1 cellular context compared by ENCODE assay signal in the genomic region with DNA sequence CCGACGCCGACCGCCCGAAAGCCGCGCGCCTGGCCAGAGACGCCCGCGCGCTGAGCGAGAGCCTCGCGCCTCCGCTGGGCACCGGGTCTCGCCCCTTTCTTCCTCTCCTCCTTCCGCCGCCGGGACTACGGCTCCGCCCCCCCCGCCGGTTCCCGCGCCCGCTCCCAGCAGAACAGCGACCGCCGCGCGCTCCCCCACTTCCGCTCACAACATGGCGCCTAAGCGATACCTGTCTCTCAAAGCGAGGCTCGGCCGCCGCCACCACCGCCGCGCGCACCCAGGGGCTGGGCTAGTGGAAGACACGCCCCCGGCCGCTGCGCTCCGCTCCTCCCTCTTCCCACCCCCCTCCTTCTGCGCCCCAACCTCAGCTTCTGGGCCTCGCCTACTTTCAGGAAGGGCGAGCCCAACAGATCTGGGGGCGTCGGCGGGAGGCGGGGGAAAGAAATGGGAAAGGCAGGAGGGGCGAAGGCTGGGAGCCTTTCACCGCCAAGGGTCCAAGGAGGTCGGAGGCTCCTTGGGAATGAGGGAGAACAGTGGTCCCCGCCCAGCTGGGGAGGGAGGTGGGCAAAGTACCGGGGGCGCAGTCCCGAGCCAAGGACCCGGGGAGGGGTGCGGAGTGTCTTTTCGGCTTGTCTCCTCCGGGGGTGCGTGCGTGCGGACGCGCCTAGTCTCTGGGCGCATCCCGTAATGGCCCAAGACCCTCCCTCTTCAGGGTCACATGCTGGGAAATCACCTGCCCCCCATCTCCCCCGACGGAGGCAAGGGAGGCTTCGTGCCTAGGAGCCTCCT.
A peak's percentile ranks its signal among the peaks of the same experiment; 100 is the strongest.
TF ChIP-seq lines count a peak whose summit lies in the region.

A gene (minus strand): TSS at position 100 of the 789 bp plus-strand sequence. CDS start 277 bp downstream, outside the sequence.

TF ChIP-seq in HepG2, 621 proteins besides CTCF, POLR2A, EP300 and RAD21 (continued from another document and continues in another):
- TF ChIP-seq, protein P1, sequence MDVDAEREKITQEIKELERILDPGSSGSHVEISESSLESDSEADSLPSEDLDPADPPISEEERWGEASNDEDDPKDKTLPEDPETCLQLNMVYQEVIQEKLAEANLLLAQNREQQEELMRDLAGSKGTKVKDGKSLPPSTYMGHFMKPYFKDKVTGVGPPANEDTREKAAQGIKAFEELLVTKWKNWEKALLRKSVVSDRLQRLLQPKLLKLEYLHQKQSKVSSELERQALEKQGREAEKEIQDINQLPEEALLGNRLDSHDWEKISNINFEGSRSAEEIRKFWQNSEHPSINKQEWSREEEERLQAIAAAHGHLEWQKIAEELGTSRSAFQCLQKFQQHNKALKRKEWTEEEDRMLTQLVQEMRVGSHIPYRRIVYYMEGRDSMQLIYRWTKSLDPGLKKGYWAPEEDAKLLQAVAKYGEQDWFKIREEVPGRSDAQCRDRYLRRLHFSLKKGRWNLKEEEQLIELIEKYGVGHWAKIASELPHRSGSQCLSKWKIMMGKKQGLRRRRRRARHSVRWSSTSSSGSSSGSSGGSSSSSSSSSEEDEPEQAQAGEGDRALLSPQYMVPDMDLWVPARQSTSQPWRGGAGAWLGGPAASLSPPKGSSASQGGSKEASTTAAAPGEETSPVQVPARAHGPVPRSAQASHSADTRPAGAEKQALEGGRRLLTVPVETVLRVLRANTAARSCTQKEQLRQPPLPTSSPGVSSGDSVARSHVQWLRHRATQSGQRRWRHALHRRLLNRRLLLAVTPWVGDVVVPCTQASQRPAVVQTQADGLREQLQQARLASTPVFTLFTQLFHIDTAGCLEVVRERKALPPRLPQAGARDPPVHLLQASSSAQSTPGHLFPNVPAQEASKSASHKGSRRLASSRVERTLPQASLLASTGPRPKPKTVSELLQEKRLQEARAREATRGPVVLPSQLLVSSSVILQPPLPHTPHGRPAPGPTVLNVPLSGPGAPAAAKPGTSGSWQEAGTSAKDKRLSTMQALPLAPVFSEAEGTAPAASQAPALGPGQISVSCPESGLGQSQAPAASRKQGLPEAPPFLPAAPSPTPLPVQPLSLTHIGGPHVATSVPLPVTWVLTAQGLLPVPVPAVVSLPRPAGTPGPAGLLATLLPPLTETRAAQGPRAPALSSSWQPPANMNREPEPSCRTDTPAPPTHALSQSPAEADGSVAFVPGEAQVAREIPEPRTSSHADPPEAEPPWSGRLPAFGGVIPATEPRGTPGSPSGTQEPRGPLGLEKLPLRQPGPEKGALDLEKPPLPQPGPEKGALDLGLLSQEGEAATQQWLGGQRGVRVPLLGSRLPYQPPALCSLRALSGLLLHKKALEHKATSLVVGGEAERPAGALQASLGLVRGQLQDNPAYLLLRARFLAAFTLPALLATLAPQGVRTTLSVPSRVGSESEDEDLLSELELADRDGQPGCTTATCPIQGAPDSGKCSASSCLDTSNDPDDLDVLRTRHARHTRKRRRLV (CRISPR knock-in tag; IDR thresholded peaks at IDR 0.05), result no peak
- TF ChIP-seq NBN (conservative IDR thresholded peaks at IDR 0.05), result no peak
- TF ChIP-seq, protein P2, sequence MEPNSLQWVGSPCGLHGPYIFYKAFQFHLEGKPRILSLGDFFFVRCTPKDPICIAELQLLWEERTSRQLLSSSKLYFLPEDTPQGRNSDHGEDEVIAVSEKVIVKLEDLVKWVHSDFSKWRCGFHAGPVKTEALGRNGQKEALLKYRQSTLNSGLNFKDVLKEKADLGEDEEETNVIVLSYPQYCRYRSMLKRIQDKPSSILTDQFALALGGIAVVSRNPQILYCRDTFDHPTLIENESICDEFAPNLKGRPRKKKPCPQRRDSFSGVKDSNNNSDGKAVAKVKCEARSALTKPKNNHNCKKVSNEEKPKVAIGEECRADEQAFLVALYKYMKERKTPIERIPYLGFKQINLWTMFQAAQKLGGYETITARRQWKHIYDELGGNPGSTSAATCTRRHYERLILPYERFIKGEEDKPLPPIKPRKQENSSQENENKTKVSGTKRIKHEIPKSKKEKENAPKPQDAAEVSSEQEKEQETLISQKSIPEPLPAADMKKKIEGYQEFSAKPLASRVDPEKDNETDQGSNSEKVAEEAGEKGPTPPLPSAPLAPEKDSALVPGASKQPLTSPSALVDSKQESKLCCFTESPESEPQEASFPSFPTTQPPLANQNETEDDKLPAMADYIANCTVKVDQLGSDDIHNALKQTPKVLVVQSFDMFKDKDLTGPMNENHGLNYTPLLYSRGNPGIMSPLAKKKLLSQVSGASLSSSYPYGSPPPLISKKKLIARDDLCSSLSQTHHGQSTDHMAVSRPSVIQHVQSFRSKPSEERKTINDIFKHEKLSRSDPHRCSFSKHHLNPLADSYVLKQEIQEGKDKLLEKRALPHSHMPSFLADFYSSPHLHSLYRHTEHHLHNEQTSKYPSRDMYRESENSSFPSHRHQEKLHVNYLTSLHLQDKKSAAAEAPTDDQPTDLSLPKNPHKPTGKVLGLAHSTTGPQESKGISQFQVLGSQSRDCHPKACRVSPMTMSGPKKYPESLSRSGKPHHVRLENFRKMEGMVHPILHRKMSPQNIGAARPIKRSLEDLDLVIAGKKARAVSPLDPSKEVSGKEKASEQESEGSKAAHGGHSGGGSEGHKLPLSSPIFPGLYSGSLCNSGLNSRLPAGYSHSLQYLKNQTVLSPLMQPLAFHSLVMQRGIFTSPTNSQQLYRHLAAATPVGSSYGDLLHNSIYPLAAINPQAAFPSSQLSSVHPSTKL (CRISPR knock-in tag; IDR thresholded peaks at IDR 0.05), result no peak
- TF ChIP-seq NFE2L1 (CRISPR knock-in tag; IDR thresholded peaks at IDR 0.05; ENCODE audit: borderline replicate concordance), result no peak
- no peak for TF ChIP-seq PRPF4 (IDR thresholded peaks at IDR 0.05; ENCODE audit: low read depth, low read length, poor library complexity, severe bottlenecking)
- no peak for TF ChIP-seq SRF (IDR thresholded peaks at IDR 0.05; ENCODE audit: low read depth, low read length)
- no peak for TF ChIP-seq XBP1 (CRISPR knock-in tag; IDR thresholded peaks at IDR 0.05)
- peak; percentile 39; the same call in 1 of the 2 replicates for TF ChIP-seq KDM2A (CRISPR knock-in tag; IDR thresholded peaks at IDR 0.05; ENCODE audit: borderline replicate concordance, low read depth)
- no peak for TF ChIP-seq ZNF124 (CRISPR knock-in tag; IDR thresholded peaks at IDR 0.05)
- TF ChIP-seq, protein P3, sequence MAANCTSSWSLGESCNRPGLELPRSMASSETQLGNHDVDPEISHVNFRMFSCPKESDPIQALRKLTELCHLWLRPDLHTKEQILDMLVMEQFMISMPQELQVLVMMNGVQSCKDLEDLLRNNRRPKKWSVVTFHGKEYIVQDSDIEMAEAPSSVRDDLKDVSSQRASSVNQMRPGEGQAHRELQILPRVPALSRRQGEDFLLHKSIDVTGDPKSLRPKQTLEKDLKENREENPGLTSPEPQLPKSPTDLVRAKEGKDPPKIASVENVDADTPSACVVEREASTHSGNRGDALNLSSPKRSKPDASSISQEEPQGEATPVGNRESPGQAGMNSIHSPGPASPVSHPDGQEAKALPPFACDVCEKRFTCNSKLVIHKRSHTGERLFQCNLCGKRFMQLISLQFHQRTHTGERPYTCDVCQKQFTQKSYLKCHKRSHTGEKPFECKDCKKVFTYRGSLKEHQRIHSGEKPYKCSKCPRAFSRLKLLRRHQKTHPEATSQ (CRISPR knock-in tag; IDR thresholded peaks at IDR 0.05; ENCODE audit: borderline replicate concordance), result peak; percentile 49; the same call in 1 of the 2 replicates
- no peak for TF ChIP-seq MZF1 (CRISPR knock-in tag; IDR thresholded peaks at IDR 0.05; ENCODE audit: borderline replicate concordance)
- TF ChIP-seq TRIM24 (CRISPR knock-in tag; IDR thresholded peaks at IDR 0.05), result no peak
- TF ChIP-seq, protein P4, sequence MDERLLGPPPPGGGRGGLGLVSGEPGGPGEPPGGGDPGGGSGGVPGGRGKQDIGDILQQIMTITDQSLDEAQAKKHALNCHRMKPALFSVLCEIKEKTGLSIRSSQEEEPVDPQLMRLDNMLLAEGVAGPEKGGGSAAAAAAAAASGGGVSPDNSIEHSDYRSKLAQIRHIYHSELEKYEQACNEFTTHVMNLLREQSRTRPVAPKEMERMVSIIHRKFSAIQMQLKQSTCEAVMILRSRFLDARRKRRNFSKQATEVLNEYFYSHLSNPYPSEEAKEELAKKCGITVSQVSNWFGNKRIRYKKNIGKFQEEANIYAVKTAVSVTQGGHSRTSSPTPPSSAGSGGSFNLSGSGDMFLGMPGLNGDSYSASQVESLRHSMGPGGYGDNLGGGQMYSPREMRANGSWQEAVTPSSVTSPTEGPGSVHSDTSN (CRISPR knock-in tag; IDR thresholded peaks at IDR 0.05), result no peak
- TF ChIP-seq, protein P5, sequence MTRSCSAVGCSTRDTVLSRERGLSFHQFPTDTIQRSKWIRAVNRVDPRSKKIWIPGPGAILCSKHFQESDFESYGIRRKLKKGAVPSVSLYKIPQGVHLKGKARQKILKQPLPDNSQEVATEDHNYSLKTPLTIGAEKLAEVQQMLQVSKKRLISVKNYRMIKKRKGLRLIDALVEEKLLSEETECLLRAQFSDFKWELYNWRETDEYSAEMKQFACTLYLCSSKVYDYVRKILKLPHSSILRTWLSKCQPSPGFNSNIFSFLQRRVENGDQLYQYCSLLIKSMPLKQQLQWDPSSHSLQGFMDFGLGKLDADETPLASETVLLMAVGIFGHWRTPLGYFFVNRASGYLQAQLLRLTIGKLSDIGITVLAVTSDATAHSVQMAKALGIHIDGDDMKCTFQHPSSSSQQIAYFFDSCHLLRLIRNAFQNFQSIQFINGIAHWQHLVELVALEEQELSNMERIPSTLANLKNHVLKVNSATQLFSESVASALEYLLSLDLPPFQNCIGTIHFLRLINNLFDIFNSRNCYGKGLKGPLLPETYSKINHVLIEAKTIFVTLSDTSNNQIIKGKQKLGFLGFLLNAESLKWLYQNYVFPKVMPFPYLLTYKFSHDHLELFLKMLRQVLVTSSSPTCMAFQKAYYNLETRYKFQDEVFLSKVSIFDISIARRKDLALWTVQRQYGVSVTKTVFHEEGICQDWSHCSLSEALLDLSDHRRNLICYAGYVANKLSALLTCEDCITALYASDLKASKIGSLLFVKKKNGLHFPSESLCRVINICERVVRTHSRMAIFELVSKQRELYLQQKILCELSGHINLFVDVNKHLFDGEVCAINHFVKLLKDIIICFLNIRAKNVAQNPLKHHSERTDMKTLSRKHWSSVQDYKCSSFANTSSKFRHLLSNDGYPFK (CRISPR knock-in tag; IDR thresholded peaks at IDR 0.05; ENCODE audit: borderline replicate concordance), result peak; percentile 33; the same call in 1 of the 2 replicates
- no peak for TF ChIP-seq ZNF652 (CRISPR knock-in tag; IDR thresholded peaks at IDR 0.05; ENCODE audit: borderline replicate concordance, low read depth)
- no peak for TF ChIP-seq ZEB1 (IDR thresholded peaks at IDR 0.05; ENCODE audit: insufficient replicate concordance, low read depth)
- TF ChIP-seq, protein P6, sequence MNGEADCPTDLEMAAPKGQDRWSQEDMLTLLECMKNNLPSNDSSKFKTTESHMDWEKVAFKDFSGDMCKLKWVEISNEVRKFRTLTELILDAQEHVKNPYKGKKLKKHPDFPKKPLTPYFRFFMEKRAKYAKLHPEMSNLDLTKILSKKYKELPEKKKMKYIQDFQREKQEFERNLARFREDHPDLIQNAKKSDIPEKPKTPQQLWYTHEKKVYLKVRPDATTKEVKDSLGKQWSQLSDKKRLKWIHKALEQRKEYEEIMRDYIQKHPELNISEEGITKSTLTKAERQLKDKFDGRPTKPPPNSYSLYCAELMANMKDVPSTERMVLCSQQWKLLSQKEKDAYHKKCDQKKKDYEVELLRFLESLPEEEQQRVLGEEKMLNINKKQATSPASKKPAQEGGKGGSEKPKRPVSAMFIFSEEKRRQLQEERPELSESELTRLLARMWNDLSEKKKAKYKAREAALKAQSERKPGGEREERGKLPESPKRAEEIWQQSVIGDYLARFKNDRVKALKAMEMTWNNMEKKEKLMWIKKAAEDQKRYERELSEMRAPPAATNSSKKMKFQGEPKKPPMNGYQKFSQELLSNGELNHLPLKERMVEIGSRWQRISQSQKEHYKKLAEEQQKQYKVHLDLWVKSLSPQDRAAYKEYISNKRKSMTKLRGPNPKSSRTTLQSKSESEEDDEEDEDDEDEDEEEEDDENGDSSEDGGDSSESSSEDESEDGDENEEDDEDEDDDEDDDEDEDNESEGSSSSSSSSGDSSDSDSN (CRISPR knock-in tag; IDR thresholded peaks at IDR 0.05), result peak; percentile 57; the same call in 1 of the 2 replicates
- TF ChIP-seq KLF11 (CRISPR knock-in tag; IDR thresholded peaks at IDR 0.05), result no peak
- no peak for TF ChIP-seq HOXD1 (CRISPR knock-in tag; IDR thresholded peaks at IDR 0.05)
- TF ChIP-seq HNRNPL (IDR thresholded peaks at IDR 0.05; ENCODE audit: low read depth, low read length), result 0 out of 2 replicates have a peak, but pooled peaks have one; percentile 28
- TF ChIP-seq ARHGAP35 (CRISPR knock-in tag; IDR thresholded peaks at IDR 0.05; ENCODE audit: borderline replicate concordance), result no peak
- TF ChIP-seq PHB2 (IDR thresholded peaks at IDR 0.05; ENCODE audit: partially characterized antibody), result no peak
- no peak for TF ChIP-seq ZNF143 (CRISPR knock-in tag; IDR thresholded peaks at IDR 0.05)
- TF ChIP-seq, protein P7, sequence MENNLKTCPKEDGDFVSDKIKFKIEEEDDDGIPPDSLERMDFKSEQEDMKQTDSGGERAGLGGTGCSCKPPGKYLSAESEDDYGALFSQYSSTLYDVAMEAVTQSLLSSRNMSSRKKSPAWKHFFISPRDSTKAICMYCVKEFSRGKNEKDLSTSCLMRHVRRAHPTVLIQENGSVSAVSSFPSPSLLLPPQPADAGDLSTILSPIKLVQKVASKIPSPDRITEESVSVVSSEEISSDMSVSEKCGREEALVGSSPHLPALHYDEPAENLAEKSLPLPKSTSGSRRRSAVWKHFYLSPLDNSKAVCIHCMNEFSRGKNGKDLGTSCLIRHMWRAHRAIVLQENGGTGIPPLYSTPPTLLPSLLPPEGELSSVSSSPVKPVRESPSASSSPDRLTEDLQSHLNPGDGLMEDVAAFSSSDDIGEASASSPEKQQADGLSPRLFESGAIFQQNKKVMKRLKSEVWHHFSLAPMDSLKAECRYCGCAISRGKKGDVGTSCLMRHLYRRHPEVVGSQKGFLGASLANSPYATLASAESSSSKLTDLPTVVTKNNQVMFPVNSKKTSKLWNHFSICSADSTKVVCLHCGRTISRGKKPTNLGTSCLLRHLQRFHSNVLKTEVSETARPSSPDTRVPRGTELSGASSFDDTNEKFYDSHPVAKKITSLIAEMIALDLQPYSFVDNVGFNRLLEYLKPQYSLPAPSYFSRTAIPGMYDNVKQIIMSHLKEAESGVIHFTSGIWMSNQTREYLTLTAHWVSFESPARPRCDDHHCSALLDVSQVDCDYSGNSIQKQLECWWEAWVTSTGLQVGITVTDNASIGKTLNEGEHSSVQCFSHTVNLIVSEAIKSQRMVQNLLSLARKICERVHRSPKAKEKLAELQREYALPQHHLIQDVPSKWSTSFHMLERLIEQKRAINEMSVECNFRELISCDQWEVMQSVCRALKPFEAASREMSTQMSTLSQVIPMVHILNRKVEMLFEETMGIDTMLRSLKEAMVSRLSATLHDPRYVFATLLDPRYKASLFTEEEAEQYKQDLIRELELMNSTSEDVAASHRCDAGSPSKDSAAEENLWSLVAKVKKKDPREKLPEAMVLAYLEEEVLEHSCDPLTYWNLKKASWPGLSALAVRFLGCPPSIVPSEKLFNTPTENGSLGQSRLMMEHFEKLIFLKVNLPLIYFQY (CRISPR knock-in tag; IDR thresholded peaks at IDR 0.05; ENCODE audit: borderline replicate concordance), result no peak
- TF ChIP-seq HDAC6 (IDR thresholded peaks at IDR 0.05; ENCODE audit: low read depth, low read length), result no peak
- TF ChIP-seq TGIF2 (CRISPR knock-in tag; IDR thresholded peaks at IDR 0.05), result no peak
- no peak for TF ChIP-seq ZFP90 (CRISPR knock-in tag; IDR thresholded peaks at IDR 0.05; ENCODE audit: borderline replicate concordance)
- no peak for TF ChIP-seq ZNF253 (CRISPR knock-in tag; IDR thresholded peaks at IDR 0.05; ENCODE audit: borderline replicate concordance)
